Comparison of ENCODE assay signal across 8 cellular contexts in genomic region chr5:41748631-41749030, GRCh38.
A peak's percentile ranks its signal among the peaks of the same experiment; 100 is the strongest.
DNase-seq lines count a peak whose midpoint lies in the region; ATAC-seq lines count a peak whose summit lies in the region.

No MANE protein-coding gene starts in this region.

- ATAC-seq in activated T-cell treated with anti-CD3 and anti-CD28 coated beads, Interleukin-2, amount 50 U/mL, for 4 hours, result peak; percentile 91 to 92
- ATAC-seq in HG02798 (IDR thresholded peaks at IDR 0.05; ENCODE audit: poor library complexity, unreplicated experiment), result peak; percentile 99

- no peaks in the 10 kb centered on the region for H3K27me3 Mint-ChIP-seq in activated T-cell treated with anti-CD3 and anti-CD28 coated beads, Interleukin-2, amount 50 U/mL, for 4 hours (ENCODE audit: low read depth)
- H3K27me3 Mint-ChIP-seq in activated T-cell treated with anti-CD3 and anti-CD28 coated beads, Interleukin-2, amount 50 U/mL, for 24 hours, result no peaks in the 10 kb centered on the region
- H3K27me3 Mint-ChIP-seq in T-helper 2 cell treated with Interferon-gamma antibody and Interleukin-4, amounts not matched to agents 5 μg/mL and 100 μg/mL, for 36 hours (ENCODE audit: low read depth), result no peaks in the 10 kb centered on the region

- no peak overlapping the region for H3K27ac Mint-ChIP-seq in activated T-cell treated with anti-CD3 and anti-CD28 coated beads, Interleukin-2, amount 50 U/mL, for 24 hours
- no peak overlapping the region for H3K27ac Mint-ChIP-seq in T-helper 2 cell treated with Interferon-gamma antibody and Interleukin-4, amounts not matched to agents 5 μg/mL and 100 μg/mL, for 36 hours

- H3K36me3 Mint-ChIP-seq in activated T-cell treated with anti-CD3 and anti-CD28 coated beads, Interleukin-2, amount 50 U/mL, for 4 hours (ENCODE audit: insufficient read depth), result peaks cover 32% of the 10 kb centered on the region
- peaks cover 47% of the 10 kb centered on the region for H3K36me3 Mint-ChIP-seq in activated T-cell treated with anti-CD3 and anti-CD28 coated beads, Interleukin-2, amount 50 U/mL, for 24 hours (ENCODE audit: low read depth)
- peaks cover 33% of the 10 kb centered on the region for H3K36me3 Mint-ChIP-seq in T-helper 2 cell treated with Interferon-gamma antibody and Interleukin-4, amounts not matched to agents 5 μg/mL and 100 μg/mL, for 36 hours (ENCODE audit: low read depth)

- no peak overlapping the region for H3K4me3 Mint-ChIP-seq in activated T-cell treated with anti-CD3 and anti-CD28 coated beads, Interleukin-2, amount 50 U/mL, for 4 hours
- no peak overlapping the region for H3K4me3 Mint-ChIP-seq in activated T-cell treated with anti-CD3 and anti-CD28 coated beads, Interleukin-2, amount 50 U/mL, for 24 hours
- H3K4me3 Mint-ChIP-seq in T-helper 2 cell treated with Interferon-gamma antibody and Interleukin-4, amounts not matched to agents 5 μg/mL and 100 μg/mL, for 36 hours, result no peak overlapping the region

- H3K9me3 Mint-ChIP-seq in activated T-cell treated with anti-CD3 and anti-CD28 coated beads, Interleukin-2, amount 50 U/mL, for 4 hours, result no peaks in the 10 kb centered on the region
- H3K9me3 Mint-ChIP-seq in activated T-cell treated with anti-CD3 and anti-CD28 coated beads, Interleukin-2, amount 50 U/mL, for 24 hours, result peaks cover 3% of the 10 kb centered on the region
- H3K9me3 Mint-ChIP-seq in T-helper 2 cell treated with Interferon-gamma antibody and Interleukin-4, amounts not matched to agents 5 μg/mL and 100 μg/mL, for 36 hours, result peaks cover 4% of the 10 kb centered on the region

- no peak for DNase-seq in activated T-cell treated with anti-CD3 and anti-CD28 coated beads, Interleukin-2, amount 50 U/mL, for 4 hours
- DNase-seq in activated T-cell treated with anti-CD3 and anti-CD28 coated beads, Interleukin-2, amount 50 U/mL, for 24 hours, result no peak
- peak; percentile 53 for DNase-seq in T-helper 2 cell treated with Interferon-gamma antibody and Interleukin-4, amounts not matched to agents 5 μg/mL and 100 μg/mL, for 36 hours (ENCODE audit: low spot score)
- peak; percentile 1 to 5 for DNase-seq in stimulated activated CD8-positive, alpha-beta memory T cell treated with anti-CD3 and anti-CD28 coated beads, Interleukin-2, amount 100 ng/mL, for 48 hours (ENCODE audit: low read depth in 2 of 2)
- DNase-seq in cerebellum (ENCODE audit: low spot score) (no peak), superior temporal gyrus (ENCODE audit: extremely low spot score) (no peak), mesenteric fat pad (ENCODE audit: low spot score) (no peak)

- H3K4me1 Mint-ChIP-seq in activated T-cell treated with anti-CD3 and anti-CD28 coated beads, Interleukin-2, amount 50 U/mL, for 4 hours (ENCODE audit: low read depth), result peaks cover 11% of the 10 kb centered on the region
- H3K4me1 Mint-ChIP-seq in activated T-cell treated with anti-CD3 and anti-CD28 coated beads, Interleukin-2, amount 50 U/mL, for 24 hours (ENCODE audit: low read depth), result peaks cover 43% of the 10 kb centered on the region
- H3K4me1 Mint-ChIP-seq in T-helper 2 cell treated with Interferon-gamma antibody and Interleukin-4, amounts not matched to agents 5 μg/mL and 100 μg/mL, for 36 hours (ENCODE audit: low read depth), result peaks cover 5% of the 10 kb centered on the region

Comparison
In these comparisons a context has a peak if more than half of its experiments do, and no peak if none do; other contexts are left out.
1. DNase-seq: peak in T-helper 2 cell treated with Interferon-gamma antibody and Interleukin-4, amounts not matched to agents 5 μg/mL and 100 μg/mL, for 36 hours (single experiment) and stimulated activated CD8-positive, alpha-beta memory T cell treated with anti-CD3 and anti-CD28 coated beads, Interleukin-2, amount 100 ng/mL, for 48 hours (2 of 2); none in activated T-cell treated with anti-CD3 and anti-CD28 coated beads, Interleukin-2, amount 50 U/mL, for 4 hours (single experiment), activated T-cell treated with anti-CD3 and anti-CD28 coated beads, Interleukin-2, amount 50 U/mL, for 24 hours (single experiment), cerebellum (single experiment), superior temporal gyrus (single experiment) and mesenteric fat pad (single experiment).